10 cellular contexts compared by ENCODE assay signal in genomic region chr16:5058476-5058875, GRCh38. TPM values are rescaled to one million over a fixed set of nuclear protein-coding genes. Genes with fewer than 3 reads are reported as not detected.
A peak's percentile ranks its signal among the peaks of the same experiment; 100 is the strongest.
DNase-seq lines count a peak whose midpoint lies in the region; ATAC-seq and TF ChIP-seq lines count a peak whose summit lies in the region.
"Had no signal": no experiment of that assay in that cellular context is flagged by ENCODE, and none has a peak within 500 bp of the region (broad histone marks: within the 10 kb centered on the region; RNA-seq: fewer than 3 reads in every experiment).

No MANE protein-coding gene starts in this region.

- H3K9me3 Mint-ChIP-seq in activated T-cell treated with anti-CD3 and anti-CD28 coated beads, Interleukin-2, amount 50 U/mL, for 4 hours: no peaks in the 10 kb centered on the region

- RAD21 ChIA-PET in HCT116 (lab: Charles Lee; ENCODE audit: low non-redundant PET in 1 of 2, low total read pairs in 2 of 2, uncharacterized antibody in 2 of 2, unreplicated experiment in 2 of 2): no interaction called here

- CTCF ChIA-PET in HCT116 (lab: Charles Lee): interaction anchor here (0.6 to 1.0 kb wide), 2 partner anchors 9 to 204 kb away, joined by 3 to 4 read pairs; no protein-coding TSS in a partner anchor

- no peak overlapping the region for H3K4me2 ChIP-seq in HCT116 (ENCODE audit: low read length)
- H3K4me2 ChIP-seq: KMS-11 had no signal

- DNase-seq in Ammon's horn (ENCODE audit: low spot score) (peak; percentile 35), HCT116 (ENCODE audit: low read depth, low spot score) (no peak), astrocyte of the spinal cord (ENCODE audit: low read depth, low spot score) (no peak), left kidney (ENCODE audit: low read depth, low spot score) (peak; percentile 24), cerebellum (ENCODE audit: low spot score) (no peak), T-helper 17 cell (no peak)
- no peak for DNase-seq in activated T-cell treated with anti-CD3 and anti-CD28 coated beads, Interleukin-2, amount 50 U/mL, for 4 hours
- DNase-seq: gastrocnemius medialis had no signal

- no peak overlapping the region for H2AFZ ChIP-seq in HCT116 (ENCODE audit: low read depth, low read length, poor library complexity, severe bottlenecking)

- no peaks in the 10 kb centered on the region for H3K36me3 Mint-ChIP-seq in activated T-cell treated with anti-CD3 and anti-CD28 coated beads, Interleukin-2, amount 50 U/mL, for 4 hours (ENCODE audit: insufficient read depth)
- H3K36me3 Mint-ChIP-seq in T-helper 17 cell (ENCODE audit: low read depth): no peaks in the 10 kb centered on the region

- in situ Hi-C loops in astrocyte of the spinal cord (cut with HindIII; ENCODE audit: low sequenced_read_pairs): no loop called here

- BruUV-seq in HCT116 (replicated peaks; lab: Mats Ljungman, UMichigan): no TSS peak

- no peak overlapping the region for H3K27ac ChIP-seq in HCT116 (ENCODE audit: low read depth, low read length)
- H3K27ac ChIP-seq: gastrocnemius medialis, KMS-11 had no signal

- H3K4me1 ChIP-seq in HCT116 (ENCODE audit: control insufficient read depth in 1 of 2, insufficient read depth in 2 of 2, low read length in 2 of 2): peaks cover 0 to 5% of the 10 kb centered on the region in 2 experiments; a peak in 1 of 4 replicates
- H3K4me1 ChIP-seq: gastrocnemius medialis had no signal

- H3K79me2 ChIP-seq in HCT116 (ENCODE audit: insufficient read depth, low read length): no peaks in the 10 kb centered on the region

- no peak for TF ChIP-seq RAD21 in HCT116 (IDR thresholded peaks at IDR 0.05; ENCODE audit: low read depth)

- no peaks in the 10 kb centered on the region for H3K4me1 Mint-ChIP-seq in activated T-cell treated with anti-CD3 and anti-CD28 coated beads, Interleukin-2, amount 50 U/mL, for 4 hours (ENCODE audit: low read depth)
- H3K4me1 Mint-ChIP-seq in T-helper 17 cell: peaks cover 4% of the 10 kb centered on the region

- no peak overlapping the region for H3K4me3 Mint-ChIP-seq in activated T-cell treated with anti-CD3 and anti-CD28 coated beads, Interleukin-2, amount 50 U/mL, for 4 hours
- H3K4me3 Mint-ChIP-seq in T-helper 17 cell: no peak overlapping the region

- no peak overlapping the region for H3K27ac Mint-ChIP-seq in T-helper 17 cell

- intact Hi-C loops in HCT116 (cut with micrococcal nuclease): no loop called here

- no peak overlapping the region for H3K9ac ChIP-seq in HCT116 (ENCODE audit: low read length)
- H3K9ac ChIP-seq: KMS-11 had no signal

- H3K9me3 ChIP-seq in HCT116 (ENCODE audit: control insufficient read depth in 1 of 2, insufficient read depth in 1 of 2, low read depth in 1 of 2, low read length in 2 of 2) (no peaks in the 10 kb centered on the region), T-helper 17 cell (ENCODE audit: control insufficient read depth, low read length, poor library complexity, severe bottlenecking) (no peaks in the 10 kb centered on the region)
- H3K9me3 ChIP-seq: gastrocnemius medialis had no signal

- H3K9me2 ChIP-seq in HCT116 (ENCODE audit: insufficient read depth): no peaks in the 10 kb centered on the region

- H3K27me3 ChIP-seq in HCT116 (ENCODE audit: insufficient read depth, low read length): no peaks in the 10 kb centered on the region
- H3K27me3 ChIP-seq: gastrocnemius medialis had no signal

- H3K4me3 ChIP-seq in HCT116 (replicated peaks in 1 of 2; ENCODE audit: low read depth in 1 of 2, low read length in 2 of 2) (no peak overlapping the region), astrocyte of the spinal cord (ENCODE audit: low read depth, low read length) (no peak overlapping the region)
- H3K4me3 ChIP-seq: gastrocnemius medialis had no signal

- TF ChIP-seq CTCF in HCT116 (IDR thresholded peaks at IDR 0.05 in 2 of 3, conservative IDR thresholded peaks at IDR 0.05 in 1 of 3; ENCODE audit: borderline replicate concordance in 1 of 3, insufficient read depth in 1 of 3, low read depth in 2 of 3, low read length in 2 of 3) (peak in 2 of 3 experiments; percentile 37 to 41; a peak in 3 of 6 replicates), astrocyte of the spinal cord (IDR thresholded peaks at IDR 0.05; ENCODE audit: low read depth, low read length) (peak; percentile 22)

- H3K36me3 ChIP-seq in HCT116 (ENCODE audit: control insufficient read depth in 1 of 2, insufficient read depth in 2 of 2, low read length in 2 of 2): no peaks in the 10 kb centered on the region
- H3K36me3 ChIP-seq: gastrocnemius medialis had no signal

- H4K20me1 ChIP-seq in HCT116 (ENCODE audit: insufficient read depth): no peaks in the 10 kb centered on the region

- TF ChIP-seq POLR2A in HCT116 (IDR thresholded peaks at IDR 0.05; ENCODE audit: borderline replicate concordance, extremely low read depth, insufficient read depth, insufficient read length): no peak

- POLR2A ChIA-PET in HCT116 (lab: Charles Lee): no interaction called here

- H3K27me3 Mint-ChIP-seq in activated T-cell treated with anti-CD3 and anti-CD28 coated beads, Interleukin-2, amount 50 U/mL, for 4 hours (ENCODE audit: low read depth): no peaks in the 10 kb centered on the region
- H3K27me3 Mint-ChIP-seq in T-helper 17 cell: peaks cover 9% of the 10 kb centered on the region

- ATAC-seq in HCT116 (peak; percentile 56), HG03196 (IDR thresholded peaks at IDR 0.05; ENCODE audit: unreplicated experiment) (no peak), T-helper 17 cell (no peak)
- no peak for ATAC-seq in activated T-cell treated with anti-CD3 and anti-CD28 coated beads, Interleukin-2, amount 50 U/mL, for 4 hours
- ATAC-seq: gastrocnemius medialis had no signal

TF ChIP-seq in HCT116, 20 proteins besides CTCF, POLR2A, EP300 and RAD21:
- TF ChIP-seq EZH2 (IDR thresholded peaks at IDR 0.05) (no peak), TCF7L2 (IDR thresholded peaks at IDR 0.05; ENCODE audit: borderline replicate concordance, extremely low read depth, insufficient read depth, insufficient read length) (no peak), SP1 (IDR thresholded peaks at IDR 0.05; ENCODE audit: low read depth) (no peak), FOSL1 (IDR thresholded peaks at IDR 0.05; ENCODE audit: low read depth) (no peak), EZH2phosphoT487 (IDR thresholded peaks at IDR 0.05; ENCODE audit: borderline replicate concordance) (no peak), ELF1 (IDR thresholded peaks at IDR 0.05; ENCODE audit: borderline replicate concordance, low read depth) (no peak), ZNF274 (IDR thresholded peaks at IDR 0.05; ENCODE audit: low read depth, low read length) (no peak), SIN3A (IDR thresholded peaks at IDR 0.05; ENCODE audit: low read depth) (no peak), CEBPB (IDR thresholded peaks at IDR 0.05; ENCODE audit: low read depth) (no peak), SRF (IDR thresholded peaks at IDR 0.05; ENCODE audit: low read depth) (no peak), REST (IDR thresholded peaks at IDR 0.05; ENCODE audit: low read depth) (no peak), MAX (IDR thresholded peaks at IDR 0.05) (no peak)

RNA-seq across cellular contexts. Expression of gene C16orf89, which starts 7.3 kb away (rescaled TPM):
- total RNA-seq in HCT116 (2021; ENCODE audit: unreplicated experiment) (0.49 TPM), cerebellum (6.9 TPM), T-helper 17 cell (not detected)
- not detected in 2 replicates for polyA plus RNA-seq in HCT116 (2012)
- not detected for total RNA-seq in activated T-cell treated with anti-CD3 and anti-CD28 coated beads, Interleukin-2, amount 50 U/mL, for 4 hours
- total RNA-seq: gastrocnemius medialis had no signal

RNA-seq across cellular contexts. Expression of gene ALG1, which starts 13.2 kb away (rescaled TPM):
- total RNA-seq in HCT116 (2021; ENCODE audit: unreplicated experiment) (27.1 TPM), cerebellum (11.4 TPM), T-helper 17 cell (10 to 100 TPM; 10.0 to 10.3 TPM)
- 13.2 and 16.4 TPM in 2 replicates for polyA plus RNA-seq in HCT116 (2012)
- total RNA-seq in activated T-cell treated with anti-CD3 and anti-CD28 coated beads, Interleukin-2, amount 50 U/mL, for 4 hours: 10 to 100 TPM; 51.7 to 59.1 (median 54.9) TPM

RNA-seq across cellular contexts. Expression of gene NAGPA, which starts 24.7 kb away (rescaled TPM):
- total RNA-seq in HCT116 (2021; ENCODE audit: unreplicated experiment) (17.5 TPM), cerebellum (5.4 TPM), T-helper 17 cell (10 to 100 TPM; 25.8 to 36.1 TPM)
- polyA plus RNA-seq in HCT116 (2012): 9.9 and 11.4 TPM in 2 replicates
- total RNA-seq in activated T-cell treated with anti-CD3 and anti-CD28 coated beads, Interleukin-2, amount 50 U/mL, for 4 hours: 10 to 100 TPM; 18.6 to 23.5 (median 21.6) TPM

RNA-seq across cellular contexts. Expression of gene EEF2KMT, which starts 39.1 kb away (rescaled TPM):
- total RNA-seq in HCT116 (2021; ENCODE audit: unreplicated experiment) (25.6 TPM), cerebellum (4.0 TPM), T-helper 17 cell (1 to 10 TPM; 4.4 to 6.0 TPM)
- 14.0 and 15.6 TPM in 2 replicates for polyA plus RNA-seq in HCT116 (2012)
- 10 to 100 TPM; 19.8 to 30.2 (median 27.3) TPM for total RNA-seq in activated T-cell treated with anti-CD3 and anti-CD28 coated beads, Interleukin-2, amount 50 U/mL, for 4 hours

Comparison
In these comparisons a context has a peak if more than half of its experiments do, and no peak if none do; other contexts are left out.
1. DNase-seq: peak in Ammon's horn (single experiment) and left kidney (single experiment); none in HCT116 (single experiment), astrocyte of the spinal cord (single experiment), cerebellum (single experiment), activated T-cell treated with anti-CD3 and anti-CD28 coated beads, Interleukin-2, amount 50 U/mL, for 4 hours (single experiment) and T-helper 17 cell (0 of 3).